In the genomic region with DNA sequence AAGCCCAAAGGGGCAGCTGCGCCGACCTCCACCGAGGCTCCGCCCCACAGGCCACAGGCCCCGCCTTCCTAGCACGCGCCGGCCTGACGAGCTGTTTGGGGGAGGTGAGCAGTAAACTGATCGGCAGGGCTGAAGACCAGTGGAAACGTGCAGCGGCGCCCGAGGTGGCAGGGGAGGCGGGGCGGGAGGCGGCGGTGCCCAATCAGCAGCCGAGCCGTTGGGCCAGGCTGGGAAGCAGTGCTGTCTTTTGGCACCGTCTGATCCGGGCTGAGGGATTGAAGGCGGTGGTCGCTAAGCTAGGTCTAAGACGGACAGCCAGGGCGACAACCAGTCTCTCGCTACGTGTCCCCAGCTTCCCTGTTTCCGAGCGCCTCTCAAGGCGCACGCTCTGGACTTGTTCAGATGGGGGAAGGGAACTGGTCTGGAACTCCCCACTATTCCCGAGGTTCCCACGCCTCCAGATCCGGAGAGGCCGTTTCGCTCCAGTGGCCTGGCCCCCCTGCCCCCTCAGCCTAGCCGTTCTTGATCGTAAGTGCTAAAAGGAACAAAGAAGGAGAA, we compare ENCODE assay signal across 8 cellular contexts. TPM values are rescaled to one million over a fixed set of nuclear protein-coding genes. Genes with fewer than 3 reads are reported as not detected.
DNase-seq lines count a peak whose midpoint lies in the region; ATAC-seq and TF ChIP-seq lines count a peak whose summit lies in the region.

A gene with protein sequence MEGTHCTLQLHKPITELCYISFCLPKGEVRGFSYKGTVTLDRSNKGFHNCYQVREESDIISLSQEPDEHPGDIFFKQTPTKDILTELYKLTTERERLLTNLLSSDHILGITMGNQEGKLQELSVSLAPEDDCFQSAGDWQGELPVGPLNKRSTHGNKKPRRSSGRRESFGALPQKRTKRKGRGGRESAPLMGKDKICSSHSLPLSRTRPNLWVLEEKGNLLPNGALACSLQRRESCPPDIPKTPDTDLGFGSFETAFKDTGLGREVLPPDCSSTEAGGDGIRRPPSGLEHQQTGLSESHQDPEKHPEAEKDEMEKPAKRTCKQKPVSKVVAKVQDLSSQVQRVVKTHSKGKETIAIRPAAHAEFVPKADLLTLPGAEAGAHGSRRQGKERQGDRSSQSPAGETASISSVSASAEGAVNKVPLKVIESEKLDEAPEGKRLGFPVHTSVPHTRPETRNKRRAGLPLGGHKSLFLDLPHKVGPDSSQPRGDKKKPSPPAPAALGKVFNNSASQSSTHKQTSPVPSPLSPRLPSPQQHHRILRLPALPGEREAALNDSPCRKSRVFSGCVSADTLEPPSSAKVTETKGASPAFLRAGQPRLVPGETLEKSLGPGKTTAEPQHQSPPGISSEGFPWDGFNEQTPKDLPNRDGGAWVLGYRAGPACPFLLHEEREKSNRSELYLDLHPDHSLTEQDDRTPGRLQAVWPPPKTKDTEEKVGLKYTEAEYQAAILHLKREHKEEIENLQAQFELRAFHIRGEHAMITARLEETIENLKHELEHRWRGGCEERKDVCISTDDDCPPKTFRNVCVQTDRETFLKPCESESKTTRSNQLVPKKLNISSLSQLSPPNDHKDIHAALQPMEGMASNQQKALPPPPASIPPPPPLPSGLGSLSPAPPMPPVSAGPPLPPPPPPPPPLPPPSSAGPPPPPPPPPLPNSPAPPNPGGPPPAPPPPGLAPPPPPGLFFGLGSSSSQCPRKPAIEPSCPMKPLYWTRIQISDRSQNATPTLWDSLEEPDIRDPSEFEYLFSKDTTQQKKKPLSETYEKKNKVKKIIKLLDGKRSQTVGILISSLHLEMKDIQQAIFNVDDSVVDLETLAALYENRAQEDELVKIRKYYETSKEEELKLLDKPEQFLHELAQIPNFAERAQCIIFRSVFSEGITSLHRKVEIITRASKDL (N-terminal part only) (minus strand): TSS at position 11 of the 558 bp plus-strand sequence. CDS start 39,800 bp downstream, outside the sequence.

- no peak within 1 kb of the TSS for H4K91ac ChIP-seq in H9 (ENCODE audit: insufficient read length, low read depth, low read length)

- H3K27me3 Mint-ChIP-seq in H9 (ENCODE audit: low read depth) (peaks cover 19% of the 10 kb centered on the region), progenitor cell of endocrine pancreas (peaks cover 29% of the 10 kb centered on the region)

- peak within 1 kb of the TSS in 2 of 3 experiments; percentile 81 to 90; a peak in 5 of 7 replicates for H3K27ac Mint-ChIP-seq in H9
- H3K27ac Mint-ChIP-seq in progenitor cell of endocrine pancreas = no peak within 1 kb of the TSS

- no peaks in the 10 kb centered on the region for H3K9me3 ChIP-seq in H9 (ENCODE audit: control insufficient read depth, low read depth, low read length)
- no peaks in the 10 kb centered on the region for H3K9me3 ChIP-seq in right cardiac atrium (ENCODE audit: control insufficient read depth, low read length)
- no peaks in the 10 kb centered on the region for H3K9me3 ChIP-seq in transverse colon

- peak; percentile 100 for ATAC-seq in right cardiac atrium

- no peak within 1 kb of the TSS for H2BK5ac ChIP-seq in H9 (ENCODE audit: insufficient read length, low read length)

- no peak within 1 kb of the TSS for H2AK5ac ChIP-seq in H9 (ENCODE audit: insufficient read length, low read length)

- peak; percentile 43 for TF ChIP-seq POLR2A in transverse colon (IDR thresholded peaks at IDR 0.05)

- H3K79me1 ChIP-seq in H9 (ENCODE audit: insufficient read depth, low read depth, low read length, poor library complexity, severe bottlenecking) = no peaks in the 10 kb centered on the region

- peak; percentile 93 for DNase-seq in EL
- peak; percentile 99 for DNase-seq in H9
- DNase-seq in NAMALWA (ENCODE audit: low spot score) = peak; percentile 95
- peak; percentile 57 for DNase-seq in T-helper 9 cell
- peak; percentile 82 for DNase-seq in astrocyte of the cerebellum (ENCODE audit: low read depth)
- DNase-seq in right cardiac atrium = peak; percentile 95 to 98 (median 98)
- DNase-seq in progenitor cell of endocrine pancreas (ENCODE audit: low spot score, unreplicated experiment) = peak; percentile 90
- DNase-seq in transverse colon = peak; percentile 93

- H3K79me2 ChIP-seq in H9 (ENCODE audit: insufficient read depth, low read length) = no peaks in the 10 kb centered on the region

- no peak within 1 kb of the TSS for H3T11ph ChIP-seq in H9 (ENCODE audit: low read length)

- no peak within 1 kb of the TSS for H4K5ac ChIP-seq in H9 (ENCODE audit: insufficient read length, low read depth, low read length)

- H3K4me3 ChIP-seq in astrocyte of the cerebellum (ENCODE audit: low read depth, low read length) = peak within 1 kb of the TSS; percentile 42
- peak within 1 kb of the TSS; percentile 47 for H3K4me3 ChIP-seq in right cardiac atrium (ENCODE audit: low read length)
- peak within 1 kb of the TSS; percentile 35 to 57 (median 40) for H3K4me3 ChIP-seq in transverse colon

- no peaks in the 10 kb centered on the region for H3K9me3 Mint-ChIP-seq in H9
- no peaks in the 10 kb centered on the region for H3K9me3 Mint-ChIP-seq in progenitor cell of endocrine pancreas (ENCODE audit: low read depth)

- no peak within 1 kb of the TSS for H3K4ac ChIP-seq in H9 (ENCODE audit: low read depth, low read length)

- in situ Hi-C loops in astrocyte of the cerebellum (cut with HindIII; ENCODE audit: low sequenced_read_pairs) = no loop called here
- in situ Hi-C loops in transverse colon (cut with MboI; ENCODE audit: low pct_ligation_motif_present in 1 of 4, low pct_unique_long_range_greater_than_20kb in 1 of 4, low sequenced_read_pairs in 3 of 4) = no loop called here

- H4K20me1 ChIP-seq in H9 (ENCODE audit: control insufficient read depth, insufficient read depth, insufficient read length) = no peaks in the 10 kb centered on the region

- no peak within 1 kb of the TSS for H2BK20ac ChIP-seq in H9 (ENCODE audit: low read depth, low read length, poor library complexity, severe bottlenecking)

- H3K36me3 ChIP-seq in transverse colon = no peaks in the 10 kb centered on the region

- no peak within 1 kb of the TSS for H3K23ac ChIP-seq in H9 (ENCODE audit: insufficient read length, low read depth, low read length)

- no peaks in the 10 kb centered on the region; the same call in 1 of the 2 replicates for H3K4me1 ChIP-seq in H9 (ENCODE audit: insufficient read depth, low read length)
- H3K4me1 ChIP-seq in right cardiac atrium (ENCODE audit: control insufficient read depth, insufficient read depth, low read length) = no peaks in the 10 kb centered on the region
- H3K4me1 ChIP-seq in transverse colon = peaks cover 0 to 8% (median 2%) of the 10 kb centered on the region in 4 donors

- H3K23me2 ChIP-seq in H9 (ENCODE audit: insufficient read length, low read depth, low read length, poor library complexity, severe bottlenecking) = peaks cover 4% of the 10 kb centered on the region

- H3K14ac ChIP-seq in H9 (ENCODE audit: insufficient read depth, low read length) = no peak within 1 kb of the TSS

- H3K4me1 Mint-ChIP-seq in H9 = peaks cover 26 to 27% of the 10 kb centered on the region in 2 experiments
- peaks cover 9% of the 10 kb centered on the region for H3K4me1 Mint-ChIP-seq in progenitor cell of endocrine pancreas (ENCODE audit: low read depth)

- H3K36me3 Mint-ChIP-seq in H9 (ENCODE audit: insufficient read depth in 1 of 3, low read depth in 3 of 3) (no peaks in the 10 kb centered on the region), progenitor cell of endocrine pancreas (ENCODE audit: insufficient read depth) (no peaks in the 10 kb centered on the region)

- no peak within 1 kb of the TSS for H4K8ac ChIP-seq in H9 (replicated peaks; ENCODE audit: insufficient read length, low read depth, low read length)

- H3K27ac ChIP-seq in H9 (ENCODE audit: insufficient read length, low read depth, low read length) (no peak within 1 kb of the TSS), right cardiac atrium (ENCODE audit: low read length) (no peak within 1 kb of the TSS), transverse colon (peak within 1 kb of the TSS; percentile 21 to 62 (median 54))

- H3K9ac ChIP-seq in H9 (ENCODE audit: extremely low read depth, insufficient read length, low read length) = peak within 1 kb of the TSS; percentile 0

- no peak within 1 kb of the TSS for H2BK120ac ChIP-seq in H9 (ENCODE audit: low read depth, low read length, poor library complexity, severe bottlenecking)

- no CpG with 5 or more reads among the region's 39 CpGs for WGBS in H9 (ENCODE audit: extremely low coverage, insufficient read length, low lambda C conversion rate)
- under 1% methylated on average over 39 of the region's 39 CpGs for WGBS in right cardiac atrium
- 5% methylated on average over 38 of the region's 39 CpGs; no CpG with 5 or more reads in 1 of the 2 donors for WGBS in transverse colon (ENCODE audit: low coverage in 1 of 2), 2 donors

- no peak within 1 kb of the TSS for H2AFZ ChIP-seq in H9 (ENCODE audit: low read length)

- no peak within 1 kb of the TSS for H2BK15ac ChIP-seq in H9 (ENCODE audit: low read depth, low read length)

- no peak within 1 kb of the TSS for H3K18ac ChIP-seq in H9 (ENCODE audit: insufficient read length, low read depth, low read length)

- H2BK12ac ChIP-seq in H9 (ENCODE audit: insufficient read length, low read depth, low read length) = no peak within 1 kb of the TSS

- H3K4me2 ChIP-seq in H9 (ENCODE audit: insufficient read depth, insufficient read length, low read length) = peak within 1 kb of the TSS; percentile 55

- intact Hi-C loops in right cardiac atrium (cut with DNase I) (loop anchor here in 1 of 4 donors (10.0 kb wide), 1 partner anchor 60 kb away; no protein-coding TSS in a partner anchor), transverse colon (cut with DNase I; ENCODE audit: low total_unique reads) (no loop called here)

- no peaks in the 10 kb centered on the region for H3K27me3 ChIP-seq in H9 (ENCODE audit: insufficient read depth, low read length)
- no peaks in the 10 kb centered on the region for H3K27me3 ChIP-seq in right cardiac atrium (ENCODE audit: control insufficient read depth, insufficient read depth)
- H3K27me3 ChIP-seq in transverse colon = peaks cover 7% of the 10 kb centered on the region

- no peak for TF ChIP-seq CTCF in H9 (conservative IDR thresholded peaks at IDR 0.05)
- no peak for TF ChIP-seq CTCF in astrocyte of the cerebellum (IDR thresholded peaks at IDR 0.05; ENCODE audit: low read depth, low read length, missing control alignments)
- TF ChIP-seq CTCF in progenitor cell of endocrine pancreas (IDR thresholded peaks at IDR 0.05; ENCODE audit: unreplicated experiment) = no peak
- no peak for TF ChIP-seq CTCF in transverse colon (IDR thresholded peaks at IDR 0.05)

- TF ChIP-seq EP300 in transverse colon (IDR thresholded peaks at IDR 0.05; ENCODE audit: low read depth) = no peak

- H3K56ac ChIP-seq in H9 (ENCODE audit: insufficient read length, low read depth, low read length) = no peak within 1 kb of the TSS

- H3K4me3 Mint-ChIP-seq in H9 (peak within 1 kb of the TSS; percentile 74 to 95), progenitor cell of endocrine pancreas (ENCODE audit: low read depth) (peak within 1 kb of the TSS; percentile 76)

RNA-seq across cellular contexts. Expression of the gene that starts here (rescaled TPM):
- total RNA-seq in H9 (2021) (1.9 and 2.0 TPM in 2 replicates), right cardiac atrium (1 to 10 TPM; 1.7 to 8.5 (median 3.5) TPM), progenitor cell of endocrine pancreas (0.41 and 1.2 TPM in 2 replicates), transverse colon (100 to 1,000 TPM in 1 of 4 donors, 10 to 100 TPM in 3; 32.6 to 102 (median 63.0) TPM)
- polyA plus RNA-seq in right cardiac atrium = 0.63 TPM

Comparison
In these comparisons a context has a peak if more than half of its experiments do, and no peak if none do; other contexts are left out.
1. H3K27ac ChIP-seq: peak in transverse colon (4 of 4); none in H9 (single experiment) and right cardiac atrium (single experiment).
2. Peak in every context shown above with its lines, with median percentiles within 50 percentile points of each other: DNase-seq and H3K4me3 ChIP-seq.